In genomic region chr21:33642896-33643657, GRCh38 we compare ENCODE assay signal across 2 cellular contexts.
TF ChIP-seq lines count a peak whose summit lies in the region.

No MANE protein-coding gene starts in this region.

TF ChIP-seq in HCT116, 20 proteins besides CTCF, POLR2A, EP300 and RAD21:
- TF ChIP-seq ZNF274 (IDR thresholded peaks at IDR 0.05; ENCODE audit: low read depth, low read length): no peak
- no peak for TF ChIP-seq YY1 (IDR thresholded peaks at IDR 0.05; ENCODE audit: extremely low read depth, insufficient replicate concordance, low read depth, low read length)
- TF ChIP-seq ZFX (IDR thresholded peaks at IDR 0.05): peak; percentile 70

TF ChIP-seq in HepG2, 621 proteins besides CTCF, POLR2A, EP300 and RAD21 (continues in another document):
- no peak for TF ChIP-seq ZBTB4 (CRISPR knock-in tag; IDR thresholded peaks at IDR 0.05; ENCODE audit: borderline replicate concordance)
- 0 out of 2 replicates have a peak, but pooled peaks have one; percentile 1 for TF ChIP-seq YEATS4 (CRISPR knock-in tag; IDR thresholded peaks at IDR 0.05; ENCODE audit: borderline replicate concordance)
- TF ChIP-seq HES4 (CRISPR knock-in tag; IDR thresholded peaks at IDR 0.05; ENCODE audit: borderline replicate concordance): 0 out of 2 replicates have a peak, but pooled peaks have one; percentile 17
- 0 out of 2 replicates have a peak, but pooled peaks have one; percentile 14 for TF ChIP-seq NFKB2 (CRISPR knock-in tag; IDR thresholded peaks at IDR 0.05; ENCODE audit: borderline replicate concordance)
- TF ChIP-seq PHF8 (CRISPR knock-in tag; IDR thresholded peaks at IDR 0.05): 0 out of 2 replicates have a peak, but pooled peaks have one; percentile 27
- no peak for TF ChIP-seq ZNF709 (CRISPR knock-in tag; IDR thresholded peaks at IDR 0.05)
- peak; percentile 18 for TF ChIP-seq ASH2L (IDR thresholded peaks at IDR 0.05; ENCODE audit: insufficient read length, low read depth, low read length)
- TF ChIP-seq ZNF17 (CRISPR knock-in tag; IDR thresholded peaks at IDR 0.05): no peak
- no peak for TF ChIP-seq ZNF224 (CRISPR knock-in tag; IDR thresholded peaks at IDR 0.05)
- peak; percentile 22; the same call in 1 of the 2 replicates for TF ChIP-seq KDM2A (CRISPR knock-in tag; IDR thresholded peaks at IDR 0.05; ENCODE audit: borderline replicate concordance, low read depth)
- TF ChIP-seq NCOA5 (CRISPR knock-in tag; IDR thresholded peaks at IDR 0.05): no peak
- TF ChIP-seq TOE1 (CRISPR knock-in tag; IDR thresholded peaks at IDR 0.05): no peak
- peak; percentile 38; the same call in 1 of the 2 replicates for TF ChIP-seq PHF21A (CRISPR knock-in tag; IDR thresholded peaks at IDR 0.05)
- no peak for TF ChIP-seq ZNF678 (CRISPR knock-in tag; IDR thresholded peaks at IDR 0.05)
- peak; percentile 47 for TF ChIP-seq RBFOX2 (IDR thresholded peaks at IDR 0.05; ENCODE audit: low read depth, low read length)
- TF ChIP-seq ZNF367 (CRISPR knock-in tag; IDR thresholded peaks at IDR 0.05; ENCODE audit: borderline replicate concordance): 0 out of 2 replicates have a peak, but pooled peaks have one; percentile 68
- TF ChIP-seq CCAR2 (optimal IDR thresholded peaks at IDR 0.05; ENCODE audit: low read depth, low read length): no peak
- TF ChIP-seq ESRRA (CRISPR knock-in tag; IDR thresholded peaks at IDR 0.05; ENCODE audit: low read depth): no peak
- TF ChIP-seq ZNF781 (CRISPR knock-in tag; IDR thresholded peaks at IDR 0.05; ENCODE audit: borderline replicate concordance, not compliant biosample characterization): no peak
- no peak for TF ChIP-seq RARA (CRISPR knock-in tag; IDR thresholded peaks at IDR 0.05)
- no peak for TF ChIP-seq ZNF101 (CRISPR knock-in tag; IDR thresholded peaks at IDR 0.05; ENCODE audit: borderline replicate concordance, low read depth)
- no peak for TF ChIP-seq ZNF407 (CRISPR knock-in tag; IDR thresholded peaks at IDR 0.05; ENCODE audit: not compliant biosample characterization)
- TF ChIP-seq TMF1 (CRISPR knock-in tag; IDR thresholded peaks at IDR 0.05; ENCODE audit: low read depth): no peak
- TF ChIP-seq ZNF501 (CRISPR knock-in tag; IDR thresholded peaks at IDR 0.05): 0 out of 2 replicates have a peak, but pooled peaks have one; percentile 42
- no peak for TF ChIP-seq NFE2L2 (IDR thresholded peaks at IDR 0.05; ENCODE audit: low read length)
- TF ChIP-seq NFATC3 (CRISPR knock-in tag; IDR thresholded peaks at IDR 0.05): no peak
- TF ChIP-seq ZNF773 (CRISPR knock-in tag; IDR thresholded peaks at IDR 0.05; ENCODE audit: borderline replicate concordance): 0 out of 2 replicates have a peak, but pooled peaks have one; percentile 3
- TF ChIP-seq ZNF432 (CRISPR knock-in tag; IDR thresholded peaks at IDR 0.05; ENCODE audit: borderline replicate concordance): no peak
- TF ChIP-seq ZNF282 (IDR thresholded peaks at IDR 0.05; ENCODE audit: partially characterized antibody): no peak
- TF ChIP-seq XRCC5 (optimal IDR thresholded peaks at IDR 0.05; ENCODE audit: low read length): peak; percentile 33
- TF ChIP-seq UBTF (CRISPR knock-in tag; IDR thresholded peaks at IDR 0.05): peak; percentile 89
- TF ChIP-seq ZNF605 (CRISPR knock-in tag; IDR thresholded peaks at IDR 0.05): no peak
- TF ChIP-seq DBP (CRISPR knock-in tag; IDR thresholded peaks at IDR 0.05; ENCODE audit: not compliant biosample characterization): no peak
- TF ChIP-seq KLF11 (CRISPR knock-in tag; IDR thresholded peaks at IDR 0.05): no peak
- 0 out of 2 replicates have a peak, but pooled peaks have one; percentile 19 for TF ChIP-seq ZNF446 (CRISPR knock-in tag; IDR thresholded peaks at IDR 0.05)
- no peak for TF ChIP-seq KDM1A (CRISPR knock-in tag; IDR thresholded peaks at IDR 0.05)
- no peak for TF ChIP-seq SALL2 (CRISPR knock-in tag; IDR thresholded peaks at IDR 0.05)
- no peak for TF ChIP-seq ZNF274 (CRISPR knock-in tag; IDR thresholded peaks at IDR 0.05)
- TF ChIP-seq ZBTB3 (CRISPR knock-in tag; IDR thresholded peaks at IDR 0.05; ENCODE audit: borderline replicate concordance, low read depth): no peak
- 0 out of 2 replicates have a peak, but pooled peaks have one; percentile 16 for TF ChIP-seq ARID5B (CRISPR knock-in tag; IDR thresholded peaks at IDR 0.05)
- TF ChIP-seq ZMYM2 (CRISPR knock-in tag; IDR thresholded peaks at IDR 0.05): no peak
